Comparison of ENCODE assay signal across 26 cellular contexts in the genomic region with DNA sequence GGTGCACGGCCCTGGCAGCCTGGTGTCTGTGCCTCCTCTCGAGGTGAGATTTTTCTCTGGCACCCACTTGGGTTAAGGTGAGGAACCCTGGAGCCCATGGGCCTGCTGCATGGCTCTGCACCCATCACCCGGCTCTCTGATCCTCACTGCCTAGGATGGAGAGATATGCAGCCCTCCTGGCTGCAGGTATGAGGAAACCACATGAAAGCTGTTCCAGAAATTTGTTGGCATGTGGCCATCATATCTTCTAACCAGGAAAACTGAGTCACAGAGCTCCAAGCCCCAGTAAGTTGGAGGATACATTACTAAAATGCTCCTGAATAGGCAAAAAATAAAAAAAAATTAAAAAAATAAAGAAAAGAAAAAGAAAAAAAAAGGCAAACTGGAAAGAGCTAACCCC.
"Had no signal": no experiment of that assay in that cellular context is flagged by ENCODE, and none has a peak within 500 bp of the region (broad histone marks: within the 10 kb centered on the region; RNA-seq: fewer than 3 reads in every experiment).

No MANE protein-coding gene starts in this region.

- H3K27me3 Mint-ChIP-seq: activated CD8-positive, alpha-beta T cell treated with anti-CD3 and anti-CD28 coated beads for 36 hours had no signal

- H3K27ac ChIP-seq: ascending aorta, brain microvascular endothelial cell, epithelial cell of prostate, left lung, thoracic aorta, vagina, WERI-Rb-1 had no signal

- H3K27me3 ChIP-seq: ascending aorta, brain microvascular endothelial cell, left lung, vagina had no signal

- H3K4me1 Mint-ChIP-seq: stimulated activated effector memory CD8-positive, alpha-beta T cell treated with anti-CD3 and anti-CD28 coated beads, Interleukin-12 subunit alpha, Interleukin-12 subunit beta, amount 100 ng/mL, for 72 hours had no signal

- H3K9me3 ChIP-seq: ascending aorta, left lung, thoracic aorta, vagina had no signal

- H3K27ac Mint-ChIP-seq: activated CD8-positive, alpha-beta T cell treated with anti-CD3 and anti-CD28 coated beads for 36 hours; activated naive CD4-positive, alpha-beta T cell treated with anti-CD3 and anti-CD28 coated beads, Interleukin-2, amount 50 U/mL, for 72 hours; activated T-cell treated with anti-CD3 and anti-CD28 coated beads, Interleukin-2, amount 50 U/mL, for 72 hours; nephron; stimulated activated effector memory CD8-positive, alpha-beta T cell treated with anti-CD3 and anti-CD28 coated beads, Interleukin-12 subunit alpha, Interleukin-12 subunit beta, amount 100 ng/mL, for 72 hours; stimulated activated naive CD8-positive, alpha-beta T cell treated with anti-CD3 and anti-CD28 coated beads, Interleukin-15, Interleukin-2, amounts not matched to agents 100 ng/mL and 50 ng/mL, for 24 hours had no signal

- H3K4me3 ChIP-seq: ascending aorta, left lung, lung, skin epidermis, thoracic aorta, vagina had no signal

- H3K4me1 ChIP-seq: ascending aorta, left lung, vagina had no signal

- H3K36me3 Mint-ChIP-seq: activated naive CD4-positive, alpha-beta T cell treated with anti-CD3 and anti-CD28 coated beads, Interleukin-2, amount 50 U/mL, for 72 hours; stimulated activated effector memory CD8-positive, alpha-beta T cell treated with anti-CD3 and anti-CD28 coated beads, Interleukin-12 subunit alpha, Interleukin-12 subunit beta, amount 100 ng/mL, for 72 hours had no signal

- DNase-seq: activated CD4-positive, alpha-beta T cell treated with anti-CD3 and anti-CD28 coated beads, Interleukin-2, amount 50 U/mL, for 1 hour; activated CD4-positive, CD25-positive, alpha-beta regulatory T cell treated with anti-CD3 and anti-CD28 coated beads, Interleukin-2, amount 50 U/mL, for 72 hours; activated CD8-positive, alpha-beta T cell treated with anti-CD3 and anti-CD28 coated beads for 36 hours; activated naive CD4-positive, alpha-beta T cell; activated T-cell treated with anti-CD3 and anti-CD28 coated beads for 4 hours; activated T-cell treated with anti-CD3 and anti-CD28 coated beads, Interleukin-2, amount 50 U/mL, for 72 hours; brain microvascular endothelial cell; caudate nucleus; kidney glomerular epithelial cell; left lung; posterior cingulate gyrus; stimulated activated CD4-positive, alpha-beta T cell treated with anti-CD3 and anti-CD28 coated beads, Interleukin-12 subunit alpha, Interleukin-12 subunit beta, amount 100 ng/mL, for 4 hours; stimulated activated CD4-positive, alpha-beta T cell treated with anti-CD3 and anti-CD28 coated beads, Interleukin-4, amount 100 ng/mL, for 24 hours; T-helper 9 cell; WERI-Rb-1 had no signal

- H3K9me3 Mint-ChIP-seq: activated CD8-positive, alpha-beta T cell treated with anti-CD3 and anti-CD28 coated beads for 36 hours; activated naive CD4-positive, alpha-beta T cell treated with anti-CD3 and anti-CD28 coated beads, Interleukin-2, amount 50 U/mL, for 72 hours; activated T-cell treated with anti-CD3 and anti-CD28 coated beads, Interleukin-2, amount 50 U/mL, for 72 hours; nephron; stimulated activated effector memory CD8-positive, alpha-beta T cell treated with anti-CD3 and anti-CD28 coated beads, Interleukin-12 subunit alpha, Interleukin-12 subunit beta, amount 100 ng/mL, for 72 hours; stimulated activated naive CD8-positive, alpha-beta T cell treated with anti-CD3 and anti-CD28 coated beads, Interleukin-15, Interleukin-2, amounts not matched to agents 100 ng/mL and 50 ng/mL, for 24 hours had no signal

- H3K4me3 Mint-ChIP-seq: activated CD8-positive, alpha-beta T cell treated with anti-CD3 and anti-CD28 coated beads for 36 hours; activated T-cell treated with anti-CD3 and anti-CD28 coated beads, Interleukin-2, amount 50 U/mL, for 72 hours; nephron; stimulated activated effector memory CD8-positive, alpha-beta T cell treated with anti-CD3 and anti-CD28 coated beads, Interleukin-12 subunit alpha, Interleukin-12 subunit beta, amount 100 ng/mL, for 72 hours; stimulated activated naive CD8-positive, alpha-beta T cell treated with anti-CD3 and anti-CD28 coated beads, Interleukin-15, Interleukin-2, amounts not matched to agents 100 ng/mL and 50 ng/mL, for 24 hours had no signal

- ATAC-seq: activated CD8-positive, alpha-beta T cell treated with anti-CD3 and anti-CD28 coated beads for 36 hours; activated naive CD4-positive, alpha-beta T cell treated with anti-CD3 and anti-CD28 coated beads, Interleukin-2, amount 50 U/mL, for 72 hours; activated T-cell treated with anti-CD3 and anti-CD28 coated beads, Interleukin-2, amount 50 U/mL, for 72 hours; left lung; sciatic nerve; stimulated activated effector memory CD8-positive, alpha-beta T cell treated with anti-CD3 and anti-CD28 coated beads, Interleukin-12 subunit alpha, Interleukin-12 subunit beta, amount 100 ng/mL, for 72 hours had no signal

- H3K36me3 ChIP-seq: ascending aorta, brain microvascular endothelial cell, left lung, thoracic aorta, vagina, WERI-Rb-1 had no signal
